9 cellular contexts compared by ENCODE assay signal in the genomic region with DNA sequence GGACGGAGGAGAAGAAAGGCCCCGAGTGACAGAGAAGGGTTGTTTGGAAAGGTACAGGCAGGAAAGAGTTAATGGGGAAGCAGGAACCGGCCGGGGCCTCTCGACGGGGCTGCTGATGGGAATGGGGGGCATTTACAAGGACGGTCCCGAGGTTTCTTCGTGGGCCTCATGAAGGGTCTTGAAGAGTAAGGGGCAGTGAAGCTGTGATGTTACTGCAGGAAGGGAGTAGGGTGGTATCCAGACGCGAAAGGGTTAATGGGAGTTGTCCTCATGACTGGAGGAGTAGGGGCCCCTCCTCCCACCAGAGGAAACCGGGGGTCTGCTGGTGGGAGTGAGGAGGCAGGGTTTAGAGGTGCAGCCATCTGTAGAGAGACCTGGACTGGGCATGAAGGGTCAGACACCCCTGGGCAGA. TPM values are rescaled to one million over a fixed set of nuclear protein-coding genes. Genes with fewer than 3 reads are reported as not detected.
A peak's percentile ranks its signal among the peaks of the same experiment; 100 is the strongest.
DNase-seq lines count a peak whose midpoint lies in the region; ATAC-seq, FAIRE-seq and TF ChIP-seq lines count a peak whose summit lies in the region.
"Had no signal": no experiment of that assay in that cellular context is flagged by ENCODE, and none has a peak within 500 bp of the region (broad histone marks: within the 10 kb centered on the region; RNA-seq: fewer than 3 reads in every experiment).

No MANE protein-coding gene starts in this region.

- dilution Hi-C loops in endothelial cell of umbilical vein (cut with MboI; ENCODE audit: extremely low pct_ligation_motif_present, low sequenced_read_pairs): no loop called here

- DNase-seq in endothelial cell of umbilical vein (ENCODE audit: low read depth, low spot score): no peak
- DNase-seq in neural crest cell (ENCODE audit: low read depth, low spot score): no peak
- no peak for DNase-seq in foreskin melanocyte
- no peak for DNase-seq in left colon
- DNase-seq in activated CD8-positive, alpha-beta memory T cell treated with anti-CD3 and anti-CD28 coated beads, Interleukin-2, amount 50 U/mL, for 4 hours: no peak
- no peak for DNase-seq in stimulated activated CD4-positive, alpha-beta T cell treated with anti-CD3 and anti-CD28 coated beads, Interleukin-2, amount 100 ng/mL, for 24 hours

- TF ChIP-seq CTCF in C4-2B (conservative IDR thresholded peaks at IDR 0.05) (no peak), OCI-LY3 (IDR thresholded peaks at IDR 0.05; ENCODE audit: low read depth, low read length) (no peak), endothelial cell of umbilical vein (IDR thresholded peaks at IDR 0.05; ENCODE audit: extremely low read depth in 1 of 2, insufficient read depth in 1 of 2, low read depth in 1 of 2, low read length in 2 of 2) (no peak), neural crest cell (conservative IDR thresholded peaks at IDR 0.05) (no peak)

- no peaks in the 10 kb centered on the region for H4K20me1 ChIP-seq in OCI-LY3 (ENCODE audit: insufficient read depth, low read length)
- no peaks in the 10 kb centered on the region for H4K20me1 ChIP-seq in endothelial cell of umbilical vein (replicated peaks; ENCODE audit: control insufficient read depth, extremely low read depth, insufficient read depth, low read length)

- no peaks in the 10 kb centered on the region for H3K9me3 Mint-ChIP-seq in neural crest cell

- intact Hi-C loops in endothelial cell of umbilical vein (cut with micrococcal nuclease) (loop anchor here (1.0 to 2.0 kb wide), 3 partner anchors 33 to 69 kb away; no protein-coding TSS in a partner anchor), left colon (cut with DNase I, micrococcal nuclease) (loop anchor here in 1 of 2 donors (10.0 kb wide), 1 partner anchor 199 kb away; no protein-coding TSS in a partner anchor)

- H3K79me2 ChIP-seq in OCI-LY3 (ENCODE audit: low read length): peaks cover 8% of the 10 kb centered on the region; the same call in 1 of the 2 replicates
- H3K79me2 ChIP-seq in endothelial cell of umbilical vein (ENCODE audit: control insufficient read depth, insufficient read depth, low read length): no peaks in the 10 kb centered on the region

- POLR2A ChIA-PET in endothelial cell of umbilical vein (lab: Charles Lee): no interaction called here

- H3K9me1 ChIP-seq in endothelial cell of umbilical vein (replicated peaks; ENCODE audit: control insufficient read depth, extremely low read depth, insufficient read depth, low read length): no peaks in the 10 kb centered on the region

- CTCF ChIA-PET in endothelial cell of umbilical vein (lab: Charles Lee): interaction anchor here (2.2 kb wide), 1 partner anchor 56 kb away, joined by 27 read pairs; the partner anchor contains the start of gene PPP1R9B

- H3K4me2 ChIP-seq in OCI-LY3 (ENCODE audit: low read length) (peak overlapping the region; percentile 98), endothelial cell of umbilical vein (ENCODE audit: insufficient read depth, low read length) (peak overlapping the region; percentile 70)

- H3K27ac ChIP-seq in C4-2B (peak overlapping the region; percentile 73), OCI-LY3 (ENCODE audit: low read length) (peak overlapping the region; percentile 37), endothelial cell of umbilical vein (ENCODE audit: insufficient read depth, low read depth, low read length) (no peak overlapping the region)

- H2AFZ ChIP-seq in OCI-LY3 (ENCODE audit: low read depth, low read length) (peak overlapping the region; percentile 63), endothelial cell of umbilical vein (ENCODE audit: low read depth, low read length) (peak overlapping the region; percentile 94)

- H3K9me3 ChIP-seq in OCI-LY3 (ENCODE audit: insufficient read depth, low read length) (no peaks in the 10 kb centered on the region), endothelial cell of umbilical vein (replicated peaks; ENCODE audit: control insufficient read depth, insufficient read depth, low read length) (no peaks in the 10 kb centered on the region)

- no peak for ATAC-seq in left colon

- no peaks in the 10 kb centered on the region for H3K36me3 Mint-ChIP-seq in neural crest cell (ENCODE audit: low read depth)

- peak overlapping the region; percentile 93 for H3K4me3 Mint-ChIP-seq in neural crest cell

- H3K9ac ChIP-seq in OCI-LY3 (ENCODE audit: low read length) (peak overlapping the region; percentile 81), endothelial cell of umbilical vein (replicated peaks; ENCODE audit: extremely low read depth, insufficient read depth, low read length) (no peak overlapping the region)

- H3K4me1 Mint-ChIP-seq in neural crest cell: peaks cover 21% of the 10 kb centered on the region

- no peak for TF ChIP-seq POLR2A in endothelial cell of umbilical vein (IDR thresholded peaks at IDR 0.05; ENCODE audit: low read depth, low read length)

- H3K27me3 ChIP-seq in OCI-LY3 (ENCODE audit: low read depth, low read length): no peaks in the 10 kb centered on the region
- H3K27me3 ChIP-seq in endothelial cell of umbilical vein (ENCODE audit: control insufficient read depth in 2 of 2, insufficient read depth in 2 of 2, low read length in 2 of 2): no peaks in the 10 kb centered on the region

- no peaks in the 10 kb centered on the region for H3K27me3 Mint-ChIP-seq in neural crest cell (ENCODE audit: low read depth)

- BruUV-seq in endothelial cell of umbilical vein (replicated peaks; lab: Mats Ljungman, UMichigan): no TSS peak

- no peak for FAIRE-seq in endothelial cell of umbilical vein (lab: Jason Lieb, UNC)
- FAIRE-seq: islet of Langerhans had no signal

- H3K27ac Mint-ChIP-seq in neural crest cell (ENCODE audit: unreplicated experiment): peak overlapping the region; percentile 96

- H3K4me1 ChIP-seq in OCI-LY3 (ENCODE audit: low read length) (peaks cover 20% of the 10 kb centered on the region), endothelial cell of umbilical vein (ENCODE audit: control insufficient read depth, extremely low read depth, insufficient read depth, low read length) (peaks cover 10% of the 10 kb centered on the region)

- H3K4me3 ChIP-seq in OCI-LY3 (ENCODE audit: low read length) (peak overlapping the region; percentile 84), endothelial cell of umbilical vein (replicated peaks in 1 of 3; ENCODE audit: insufficient read depth in 1 of 3, low read depth in 1 of 3, low read length in 3 of 3) (peak overlapping the region; percentile 33 to 85 (median 46))

- H3K36me3 ChIP-seq in OCI-LY3 (replicated peaks; ENCODE audit: low read depth, low read length) (no peaks in the 10 kb centered on the region), endothelial cell of umbilical vein (ENCODE audit: control insufficient read depth in 2 of 2, extremely low read depth in 1 of 2, insufficient read depth in 2 of 2, low read length in 2 of 2) (peaks cover 0 to 5% of the 10 kb centered on the region in 2 experiments)

TF ChIP-seq in endothelial cell of umbilical vein, 7 proteins besides CTCF, POLR2A, EP300 and RAD21 (continues in another document):
- TF ChIP-seq FOS (IDR thresholded peaks at IDR 0.05; ENCODE audit: borderline replicate concordance, insufficient read depth, low read length): no peak
- no peak for TF ChIP-seq JUN (IDR thresholded peaks at IDR 0.05; ENCODE audit: borderline replicate concordance, insufficient read depth, insufficient read length, low read depth)

RNA-seq across cellular contexts. Expression of gene PDK2, which starts 0.5 kb away (rescaled TPM):
- total RNA-seq in endothelial cell of umbilical vein: 17.4 and 21.3 TPM in 2 replicates
- polyA plus RNA-seq in endothelial cell of umbilical vein: 114 and 142 TPM in 2 replicates
- polyA plus RNA-seq in endothelial cell of umbilical vein (2011; cell fraction: cytosol; rRNA removed): 55.0 and 58.8 TPM in 2 replicates
- 35.9 and 46.0 TPM in 2 replicates for polyA plus RNA-seq in endothelial cell of umbilical vein (2011; cell fraction: nucleus; rRNA removed)
- 18.9 and 24.0 TPM in 2 replicates for polyA plus RNA-seq in endothelial cell of umbilical vein (2012)
- 45.9 and 79.9 TPM in 2 replicates for polyA minus RNA-seq in endothelial cell of umbilical vein
- polyA minus RNA-seq in endothelial cell of umbilical vein (2011; cell fraction: cytosol; rRNA and poly(A)+ RNA removed): 43.0 TPM
- 26.8 and 33.9 TPM in 2 replicates for polyA minus RNA-seq in endothelial cell of umbilical vein (2011; cell fraction: nucleus; rRNA and poly(A)+ RNA removed)
- 21.6 and 24.6 TPM in 2 replicates for total RNA-seq in neural crest cell
- total RNA-seq in left colon: 10 to 100 TPM; 59.5 to 71.4 TPM

RNA-seq across cellular contexts. Expression of gene SAMD14, which starts 34.3 kb away (rescaled TPM):
- total RNA-seq in endothelial cell of umbilical vein (15.6 and 16.1 TPM in 2 replicates), neural crest cell (26.1 and 28.7 TPM in 2 replicates), left colon (under 1 TPM; 0.70 to 0.92 TPM)
- 6.8 and 9.6 TPM in 2 replicates for polyA plus RNA-seq in endothelial cell of umbilical vein
- polyA plus RNA-seq in endothelial cell of umbilical vein (2011; cell fraction: cytosol; rRNA removed): 3.5 and 5.3 TPM in 2 replicates
- polyA plus RNA-seq in endothelial cell of umbilical vein (2011; cell fraction: nucleus; rRNA removed): 18.2 and 24.4 TPM in 2 replicates
- polyA plus RNA-seq in endothelial cell of umbilical vein (2012): 6.7 and 12.8 TPM in 2 replicates
- polyA minus RNA-seq in endothelial cell of umbilical vein: 5.2 and 7.0 TPM in 2 replicates
- not detected for polyA minus RNA-seq in endothelial cell of umbilical vein (2011; cell fraction: cytosol; rRNA and poly(A)+ RNA removed)
- polyA minus RNA-seq in endothelial cell of umbilical vein (2011; cell fraction: nucleus; rRNA and poly(A)+ RNA removed): 5.3 and 9.3 TPM in 2 replicates

RNA-seq across cellular contexts. Expression of gene ITGA3, which starts 39.7 kb away (rescaled TPM):
- 93.8 and 112 TPM in 2 replicates for total RNA-seq in endothelial cell of umbilical vein
- 92.7 and 129 TPM in 2 replicates for polyA plus RNA-seq in endothelial cell of umbilical vein
- 83.9 and 91.8 TPM in 2 replicates for polyA plus RNA-seq in endothelial cell of umbilical vein (2011; cell fraction: cytosol; rRNA removed)
- 131 and 165 TPM in 2 replicates for polyA plus RNA-seq in endothelial cell of umbilical vein (2011; cell fraction: nucleus; rRNA removed)
- polyA plus RNA-seq in endothelial cell of umbilical vein (2012): 77.6 and 100.0 TPM in 2 replicates
- polyA minus RNA-seq in endothelial cell of umbilical vein: 107 and 162 TPM in 2 replicates
- polyA minus RNA-seq in endothelial cell of umbilical vein (2011; cell fraction: cytosol; rRNA and poly(A)+ RNA removed): 66.8 TPM
- 70.1 and 85.5 TPM in 2 replicates for polyA minus RNA-seq in endothelial cell of umbilical vein (2011; cell fraction: nucleus; rRNA and poly(A)+ RNA removed)
- 4.5 and 4.8 TPM in 2 replicates for total RNA-seq in neural crest cell
- 100 to 1,000 TPM; 130 to 170 TPM for total RNA-seq in left colon

RNA-seq across cellular contexts. Expression of gene PPP1R9B, which starts 54.8 kb away (rescaled TPM):
- total RNA-seq in endothelial cell of umbilical vein (58.3 and 60.2 TPM in 2 replicates), neural crest cell (67.1 and 68.8 TPM in 2 replicates), left colon (10 to 100 TPM; 30.6 to 34.3 TPM)
- 17.7 and 20.1 TPM in 2 replicates for polyA plus RNA-seq in endothelial cell of umbilical vein
- polyA plus RNA-seq in endothelial cell of umbilical vein (2011; cell fraction: cytosol; rRNA removed): 16.0 and 16.9 TPM in 2 replicates
- 34.5 and 47.2 TPM in 2 replicates for polyA plus RNA-seq in endothelial cell of umbilical vein (2011; cell fraction: nucleus; rRNA removed)
- 29.3 and 35.0 TPM in 2 replicates for polyA plus RNA-seq in endothelial cell of umbilical vein (2012)
- 19.7 and 28.9 TPM in 2 replicates for polyA minus RNA-seq in endothelial cell of umbilical vein
- 23.5 TPM for polyA minus RNA-seq in endothelial cell of umbilical vein (2011; cell fraction: cytosol; rRNA and poly(A)+ RNA removed)
- 7.6 and 14.2 TPM in 2 replicates for polyA minus RNA-seq in endothelial cell of umbilical vein (2011; cell fraction: nucleus; rRNA and poly(A)+ RNA removed)

Comparison
In these comparisons a context has a peak if more than half of its experiments do, and no peak if none do; other contexts are left out.
1. RNA of gene ITGA3, which starts 39.7 kb away (total RNA-seq): 130 to 170 TPM in left colon and 93.8 to 112 TPM in endothelial cell of umbilical vein; 4.5 to 4.8 TPM in neural crest cell; every median in the first group is over 10 times any median in the second.